Comparison of ENCODE assay signal across 18 cellular contexts in the genomic region with DNA sequence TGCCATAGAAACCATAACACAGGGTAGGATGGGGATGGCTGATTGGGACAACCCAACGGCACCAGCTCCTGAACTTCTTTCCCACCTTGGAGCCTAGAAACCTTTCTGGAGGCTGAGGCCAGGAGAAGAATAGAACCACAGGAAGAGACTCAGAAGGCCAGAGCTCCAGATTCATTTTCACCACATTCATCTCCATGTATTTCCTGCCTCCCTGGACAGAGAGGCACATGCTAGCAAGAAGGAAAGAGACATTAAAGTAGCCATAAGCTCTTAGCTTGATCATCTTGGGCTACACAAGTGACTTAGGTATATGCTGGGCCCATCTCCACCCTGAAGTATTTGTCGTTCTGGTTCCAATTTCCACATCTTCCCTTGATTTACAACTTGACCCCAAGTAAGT. TPM values are rescaled to one million over a fixed set of nuclear protein-coding genes. Genes with fewer than 3 reads are reported as not detected.
"Had no signal": no experiment of that assay in that cellular context is flagged by ENCODE, and none has a peak within 500 bp of the region (broad histone marks: within the 10 kb centered on the region; RNA-seq: fewer than 3 reads in every experiment).

No MANE protein-coding gene starts in this region.

- H3K9me3 Mint-ChIP-seq: immature natural killer cell; naive thymus-derived CD4-positive, alpha-beta T cell; nephron progenitor cell; stimulated activated effector memory CD8-positive, alpha-beta T cell treated with anti-CD3 and anti-CD28 coated beads, Interleukin-12 subunit alpha, Interleukin-12 subunit beta, amount 100 ng/mL, for 72 hours had no signal

- H3K27ac Mint-ChIP-seq: immature natural killer cell; naive thymus-derived CD4-positive, alpha-beta T cell; nephron progenitor cell; stimulated activated effector memory CD8-positive, alpha-beta T cell treated with anti-CD3 and anti-CD28 coated beads, Interleukin-12 subunit alpha, Interleukin-12 subunit beta, amount 100 ng/mL, for 72 hours had no signal

- H3K36me3 ChIP-seq: colonic mucosa, left lung, neutrophil had no signal

- DNase-seq: colonic mucosa; dermis blood vessel endothelial cell; erythroblast; foreskin keratinocyte; immature natural killer cell; left lung; mesendoderm; naive thymus-derived CD4-positive, alpha-beta T cell; nephron progenitor cell; right cardiac atrium; small intestine; stimulated activated CD4-positive, alpha-beta T cell treated with anti-CD3 and anti-CD28 coated beads, Interleukin-4, amount 100 ng/mL, for 1 hour; stimulated activated CD8-positive, alpha-beta memory T cell treated with anti-CD3 and anti-CD28 coated beads, Interleukin-4, amount 100 ng/mL, for 48 hours; stimulated activated naive CD8-positive, alpha-beta T cell treated with anti-CD3 and anti-CD28 coated beads, Interleukin-15, Interleukin-2, amounts not matched to agents 100 U/mL and 50 U/mL, for 24 hours; tibial artery had no signal

- H3K4me1 Mint-ChIP-seq: immature natural killer cell; naive thymus-derived CD4-positive, alpha-beta T cell; stimulated activated effector memory CD8-positive, alpha-beta T cell treated with anti-CD3 and anti-CD28 coated beads, Interleukin-12 subunit alpha, Interleukin-12 subunit beta, amount 100 ng/mL, for 72 hours had no signal

- H3K36me3 Mint-ChIP-seq: immature natural killer cell; naive thymus-derived CD4-positive, alpha-beta T cell; stimulated activated effector memory CD8-positive, alpha-beta T cell treated with anti-CD3 and anti-CD28 coated beads, Interleukin-12 subunit alpha, Interleukin-12 subunit beta, amount 100 ng/mL, for 72 hours had no signal

- H3K9me3 ChIP-seq: colonic mucosa, left lung, neutrophil, tibial artery had no signal

- H3K4me3 ChIP-seq: colonic mucosa, left lung, lung, tibial artery had no signal

- H3K27ac ChIP-seq: foreskin keratinocyte, neutrophil had no signal

- H3K4me3 Mint-ChIP-seq: immature natural killer cell; naive thymus-derived CD4-positive, alpha-beta T cell; nephron progenitor cell; stimulated activated effector memory CD8-positive, alpha-beta T cell treated with anti-CD3 and anti-CD28 coated beads, Interleukin-12 subunit alpha, Interleukin-12 subunit beta, amount 100 ng/mL, for 72 hours had no signal

- H3K27me3 Mint-ChIP-seq: naive thymus-derived CD4-positive, alpha-beta T cell had no signal

- H3K27me3 ChIP-seq: colonic mucosa, foreskin keratinocyte, left lung, tibial artery had no signal

RNA-seq across cellular contexts. Expression of gene PLXNA2, which starts 44.1 kb away (rescaled TPM):
- polyA plus RNA-seq: naive thymus-derived CD4-positive, alpha-beta T cell had no signal
